Comparison of ENCODE assay signal across 8 cellular contexts in the genomic region with DNA sequence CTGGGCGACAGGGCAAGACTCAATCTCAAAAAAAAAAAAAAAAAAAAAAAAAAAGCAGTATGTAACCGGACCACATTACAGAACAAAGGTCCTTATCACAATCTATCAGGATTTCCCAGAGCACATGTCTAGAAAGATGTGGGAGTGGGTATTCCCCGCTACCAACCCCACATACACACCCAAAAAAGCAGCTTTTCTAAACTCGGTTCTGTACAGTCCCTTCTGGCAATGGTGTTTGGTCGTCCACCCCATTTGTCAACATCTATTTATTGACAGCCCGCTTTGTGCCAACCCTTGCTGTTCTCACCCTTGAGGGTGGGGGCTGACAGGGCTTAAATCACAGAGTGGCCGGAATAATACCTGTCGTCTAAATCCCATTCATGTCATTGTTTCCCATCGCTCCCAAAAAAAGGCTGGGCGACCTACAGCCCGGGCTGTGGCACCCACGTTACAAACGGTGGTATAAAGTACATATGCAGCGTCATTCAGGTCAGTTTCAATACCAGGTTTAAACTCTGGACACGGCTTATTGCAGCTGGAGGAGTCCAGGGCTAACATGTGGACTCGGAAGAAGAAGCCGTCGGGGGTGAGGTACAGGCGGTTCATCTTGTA. TPM values are rescaled to one million over a fixed set of nuclear protein-coding genes. Genes with fewer than 3 reads are reported as not detected.
DNase-seq lines count a peak whose midpoint lies in the region; ATAC-seq and TF ChIP-seq lines count a peak whose summit lies in the region.

No MANE protein-coding gene starts in this region.

- H2BK5ac ChIP-seq in IMR-90 (ENCODE audit: low read depth, low read length, poor library complexity, severe bottlenecking), result peak overlapping the region; percentile 44

- H3K27me3 ChIP-seq in IMR-90 (ENCODE audit: control insufficient read depth, insufficient read depth, low read length), result no peaks in the 10 kb centered on the region

- peak overlapping the region; percentile 54 for H3K56ac ChIP-seq in IMR-90 (ENCODE audit: extremely low read depth, insufficient read depth, low read length)

- peak overlapping the region; percentile 86 for H3K4me2 ChIP-seq in IMR-90 (ENCODE audit: low read depth, low read length)

- H3K27ac Mint-ChIP-seq in type B pancreatic cell, result peak overlapping the region; percentile 96

- H3K4me3 ChIP-seq in GM12864 (ENCODE audit: low read depth, low read length), result peak overlapping the region; percentile 82
- H3K4me3 ChIP-seq in IMR-90 (ENCODE audit: insufficient read depth, low read depth, low read length), result peak overlapping the region; percentile 72

- peak overlapping the region; percentile 97 for H3K23ac ChIP-seq in IMR-90 (ENCODE audit: low read depth, low read length)

- H2BK15ac ChIP-seq in IMR-90 (ENCODE audit: low read depth, low read length), result no peak overlapping the region; the same call in 2 of the 3 replicates

- H3K9me1 ChIP-seq in IMR-90 (ENCODE audit: insufficient read depth, low read length), result peaks cover 8% of the 10 kb centered on the region; the same call in 1 of the 2 replicates

- H3K9ac ChIP-seq in IMR-90 (ENCODE audit: low read depth, low read length), result peak overlapping the region; percentile 87

- dilution Hi-C loops in IMR-90 (cut with HindIII; ENCODE audit: low sequenced_read_pairs, unreplicated experiment), result no loop called here

- intact Hi-C loops in IMR-90 (cut with micrococcal nuclease), result loop anchor here (1.0 to 10.0 kb wide), 2 partner anchors 10 to 212 kb away; no protein-coding TSS in a partner anchor

- 9% methylated on average over 6 of the region's 19 CpGs; no CpG with 5 or more reads in 1 of the 2 experiments for WGBS in IMR-90 (ENCODE audit: extremely low coverage in 2 of 2, insufficient read length in 1 of 2), 2 experiments

- H3K27me3 Mint-ChIP-seq in type B pancreatic cell, result peaks cover 17% of the 10 kb centered on the region

- no peak for TF ChIP-seq RAD21 in IMR-90 (IDR thresholded peaks at IDR 0.05; ENCODE audit: low read length)

- in situ Hi-C loops in IMR-90 (cut with MboI; ENCODE audit: low sequenced_read_pairs) (no loop called here), T47D (cut with HindIII; ENCODE audit: low pct_unique_long_range_greater_than_20kb, low sequenced_read_pairs) (no loop called here)

- H3K79me1 ChIP-seq in IMR-90 (ENCODE audit: low read depth in 1 of 2, low read length in 2 of 2), result peaks cover 8 to 13% of the 10 kb centered on the region in 2 experiments; a peak in 3 of 4 replicates

- H3K4me1 ChIP-seq in IMR-90 (ENCODE audit: control insufficient read depth, insufficient read depth, low read length), result peaks cover 5% of the 10 kb centered on the region; the same call in 1 of the 2 replicates

- peak overlapping the region; percentile 87 for H2AFZ ChIP-seq in IMR-90 (replicated peaks; ENCODE audit: low read length, poor library complexity)

- peak overlapping the region; percentile 90 for H3K27ac ChIP-seq in IMR-90 (ENCODE audit: insufficient read depth, low read length)

- H4K20me1 ChIP-seq in IMR-90 (ENCODE audit: insufficient read depth, low read length), result no peaks in the 10 kb centered on the region

- peak overlapping the region; percentile 68; the same call in 1 of the 2 replicates for H4K91ac ChIP-seq in IMR-90 (ENCODE audit: insufficient read depth, low read depth, low read length)

- H2AK9ac ChIP-seq in IMR-90 (replicated peaks; ENCODE audit: low read depth, low read length, poor library complexity), result peak overlapping the region; percentile 60

- no peak for TF ChIP-seq POLR2A in IMR-90 (IDR thresholded peaks at IDR 0.05; ENCODE audit: low read depth, low read length)

- no peak overlapping the region for H2BK20ac ChIP-seq in IMR-90 (ENCODE audit: low read depth, low read length)

- no peaks in the 10 kb centered on the region for H3K36me3 Mint-ChIP-seq in type B pancreatic cell

- CTCF ChIA-PET in IMR-90 (lab: Yijun Ruan, JAX), result no interaction called here

- H2AK5ac ChIP-seq in IMR-90 (ENCODE audit: low read depth, low read length), result peak overlapping the region; percentile 36; the same call in 1 of the 2 replicates

- TF ChIP-seq CTCF in GM12864 (IDR thresholded peaks at IDR 0.05; ENCODE audit: low read depth, low read length, missing control alignments) (no peak), IMR-90 (conservative IDR thresholded peaks at IDR 0.05; ENCODE audit: low read depth, low read length) (no peak), type B pancreatic cell (conservative IDR thresholded peaks at IDR 0.05) (no peak)

- DNase-seq in GM12864 (ENCODE audit: low read depth), result no peak
- no peak for DNase-seq in IMR-90
- DNase-seq in T47D (ENCODE audit: low read depth in 1 of 2, low spot score in 1 of 2), result peak; percentile 29 to 50
- DNase-seq in medulla oblongata (ENCODE audit: extremely low spot score), result peak; percentile 23
- no peak for DNase-seq in type B pancreatic cell (ENCODE audit: extremely low spot score, unreplicated experiment)
- DNase-seq in inferior parietal cortex (ENCODE audit: extremely low spot score), result no peak
- DNase-seq in SW480 (ENCODE audit: low spot score), result no peak
- no peak for DNase-seq in NCI-H345 treated with DMSO at 0.1 percent for 48 hours (lab: John Stamatoyannopoulos, UW; ENCODE audit: unreplicated experiment)

- no peak for ATAC-seq in IMR-90 (ENCODE audit: low read depth)

- POLR2A ChIA-PET in IMR-90 (lab: Charles Lee; ENCODE audit: unreplicated experiment), result no interaction called here

- peak overlapping the region; percentile 62 for H3K14ac ChIP-seq in IMR-90 (replicated peaks; ENCODE audit: low read depth, low read length)

- peak overlapping the region; percentile 98 for H3K4me3 Mint-ChIP-seq in type B pancreatic cell

- no peaks in the 10 kb centered on the region for H3K9me3 Mint-ChIP-seq in type B pancreatic cell

- H3K4ac ChIP-seq in IMR-90 (ENCODE audit: low read depth, low read length), result peak overlapping the region; percentile 68

- H4K8ac ChIP-seq in IMR-90 (ENCODE audit: low read depth in 2 of 2, low read length in 2 of 2), result peak overlapping the region; percentile 65 to 86; a peak in 2 of 4 replicates

- peak overlapping the region; percentile 15; the same call in 1 of the 2 replicates for H3K18ac ChIP-seq in IMR-90 (ENCODE audit: low read depth, low read length)

- H3K4me1 Mint-ChIP-seq in type B pancreatic cell (ENCODE audit: unreplicated experiment), result peaks cover 21% of the 10 kb centered on the region

- peak overlapping the region; percentile 25; the same call in 1 of the 2 replicates for H4K5ac ChIP-seq in IMR-90 (ENCODE audit: low read depth, low read length)

- no peak overlapping the region for H2BK120ac ChIP-seq in IMR-90 (ENCODE audit: low read depth, low read length)

- H3K36me3 ChIP-seq in IMR-90 (ENCODE audit: control insufficient read depth, insufficient read depth, low read length), result no peaks in the 10 kb centered on the region

- no TSS peak for BruUV-seq in IMR-90 (replicated peaks; lab: Mats Ljungman, UMichigan)

- H3K9me3 ChIP-seq in IMR-90 (ENCODE audit: control insufficient read depth, insufficient read depth, low read length), result no peaks in the 10 kb centered on the region

TF ChIP-seq in IMR-90, 13 proteins besides CTCF, POLR2A, EP300 and RAD21:
- no peak for TF ChIP-seq MXI1 (IDR thresholded peaks at IDR 0.05; ENCODE audit: borderline replicate concordance, low read depth, low read length)
- no peak for TF ChIP-seq RFX5 (IDR thresholded peaks at IDR 0.05; ENCODE audit: low read depth, low read length)

RNA-seq across cellular contexts. Expression of a gene that starts 3.6 kb away (rescaled TPM):
- 7.2 and 7.8 TPM in 2 replicates for total RNA-seq in IMR-90 (2012; rRNA removed)
- polyA plus RNA-seq in IMR-90 (2012; rRNA removed), result 10.2 and 10.3 TPM in 2 replicates
- polyA plus RNA-seq in IMR-90 (2012; cell fraction: cytosol; rRNA removed), result 7.5 and 8.1 TPM in 2 replicates
- 2.8 and 6.2 TPM in 2 replicates for polyA plus RNA-seq in IMR-90 (2012; cell fraction: nucleus; rRNA removed; ENCODE audit: low replicate concordance)
- 8.1 and 8.8 TPM in 2 replicates for total RNA-seq in type B pancreatic cell (ENCODE audit: low replicate concordance)

RNA-seq across cellular contexts. Expression of a gene that starts 42.9 kb away (rescaled TPM):
- total RNA-seq in IMR-90 (2012; rRNA removed) (226 and 262 TPM in 2 replicates), type B pancreatic cell (ENCODE audit: low replicate concordance) (99.6 and 211 TPM in 2 replicates)
- 135 and 141 TPM in 2 replicates for polyA plus RNA-seq in IMR-90 (2012; rRNA removed)
- 73.4 and 88.6 TPM in 2 replicates for polyA plus RNA-seq in IMR-90 (2012; cell fraction: cytosol; rRNA removed)
- polyA plus RNA-seq in IMR-90 (2012; cell fraction: nucleus; rRNA removed; ENCODE audit: low replicate concordance), result 53.3 and 67.4 TPM in 2 replicates

Comparison
In these comparisons a context has a peak if more than half of its experiments do, and no peak if none do; other contexts are left out.
1. DNase-seq: peak in T47D (2 of 2) and medulla oblongata (single experiment); none in GM12864 (single experiment), IMR-90 (single experiment), type B pancreatic cell (single experiment), inferior parietal cortex (single experiment), SW480 (single experiment) and NCI-H345 treated with DMSO at 0.1 percent for 48 hours (single experiment).